10 cellular contexts compared by ENCODE assay signal in the genomic region with DNA sequence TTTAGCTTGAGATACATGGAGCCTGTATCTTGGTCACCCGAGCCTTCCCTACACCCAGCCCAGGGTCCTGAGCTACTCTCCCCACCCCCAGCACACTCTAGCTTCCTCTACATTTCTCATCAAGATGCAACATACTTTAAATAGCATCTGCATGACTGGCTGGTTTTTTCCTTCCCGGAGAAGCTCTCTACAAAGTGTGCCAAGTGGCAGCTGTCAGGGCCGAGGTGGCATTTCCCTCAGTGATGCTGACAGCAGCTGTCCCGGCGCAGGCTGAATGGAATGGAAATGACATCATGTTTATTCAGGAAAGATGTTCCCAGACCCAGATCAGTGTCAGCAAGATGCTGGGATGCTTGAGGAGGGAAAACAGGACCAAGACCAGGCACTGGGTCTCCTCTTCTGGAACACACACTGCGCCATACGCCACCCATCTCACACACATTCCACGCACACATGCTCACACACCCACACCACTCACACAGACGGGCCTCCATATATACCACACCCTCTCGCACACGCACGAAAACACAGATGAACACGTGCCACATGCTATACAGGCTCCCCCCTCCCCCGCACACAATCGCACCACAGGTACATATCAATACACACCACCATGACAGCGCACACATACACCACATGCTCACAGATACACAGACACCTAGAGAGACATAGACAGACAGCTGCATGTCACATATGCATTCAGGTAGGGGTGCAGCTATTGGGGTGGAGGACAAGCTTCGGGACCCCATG.
DNase-seq lines count a peak whose midpoint lies in the region; ATAC-seq and TF ChIP-seq lines count a peak whose summit lies in the region.
"Had no signal": no experiment of that assay in that cellular context is flagged by ENCODE, and none has a peak within 500 bp of the region (broad histone marks: within the 10 kb centered on the region; RNA-seq: fewer than 3 reads in every experiment).

No MANE protein-coding gene starts in this region.

- H3K27ac Mint-ChIP-seq in MCF 10A (ENCODE audit: low read depth, unreplicated experiment): no peak overlapping the region
- no peak overlapping the region for H3K27ac Mint-ChIP-seq in WTC11
- no peak overlapping the region for H3K27ac Mint-ChIP-seq in CD4-positive, alpha-beta memory T cell

- H3K4me1 Mint-ChIP-seq in MCF 10A (ENCODE audit: insufficient read depth, unreplicated experiment): peaks cover 26% of the 10 kb centered on the region
- peaks cover 4% of the 10 kb centered on the region for H3K4me1 Mint-ChIP-seq in WTC11
- H3K4me1 Mint-ChIP-seq in CD4-positive, alpha-beta memory T cell: no peaks in the 10 kb centered on the region

- H3K27me3 ChIP-seq in mammary epithelial cell (ENCODE audit: insufficient read depth, low read length) (no peaks in the 10 kb centered on the region), upper lobe of right lung (peaks cover 4% of the 10 kb centered on the region)
- no peaks in the 10 kb centered on the region for H3K27me3 ChIP-seq in CD4-positive, alpha-beta memory T cell (ENCODE audit: insufficient read depth, low read length)
- H3K27me3 ChIP-seq: left lung, vagina had no signal

- no peak overlapping the region for H3K9ac ChIP-seq in mammary epithelial cell (ENCODE audit: insufficient read depth, low read length)

- ATAC-seq in WTC11: peak; percentile 41; the same call in 1 of the 2 replicates
- ATAC-seq in left ventricle myocardium superior: peak; percentile 73
- peak; percentile 45 for ATAC-seq in upper lobe of right lung
- ATAC-seq: left lung had no signal

- H3K9me3 ChIP-seq in mammary epithelial cell (replicated peaks; ENCODE audit: insufficient read depth, low read length) (no peaks in the 10 kb centered on the region), upper lobe of right lung (no peaks in the 10 kb centered on the region)
- H3K9me3 ChIP-seq in CD4-positive, alpha-beta memory T cell (ENCODE audit: control insufficient read depth in 1 of 2, low read length in 2 of 2): no peaks in the 10 kb centered on the region
- H3K9me3 ChIP-seq: left lung, vagina had no signal

- H3K79me2 ChIP-seq in mammary epithelial cell (ENCODE audit: insufficient read depth, low read length): no peaks in the 10 kb centered on the region

- no peaks in the 10 kb centered on the region for H4K20me1 ChIP-seq in mammary epithelial cell (ENCODE audit: insufficient read depth, low read length)

- H3K4me1 ChIP-seq in mammary epithelial cell (ENCODE audit: insufficient read depth, low read length) (peaks cover 18% of the 10 kb centered on the region), upper lobe of right lung (no peaks in the 10 kb centered on the region)
- no peaks in the 10 kb centered on the region for H3K4me1 ChIP-seq in CD4-positive, alpha-beta memory T cell (ENCODE audit: insufficient read depth, low read length)
- H3K4me1 ChIP-seq: left lung, vagina had no signal

- no peak overlapping the region for H3K4me2 ChIP-seq in mammary epithelial cell (ENCODE audit: insufficient read depth, low read depth, low read length)

- no peaks in the 10 kb centered on the region for H3K36me3 ChIP-seq in mammary epithelial cell (ENCODE audit: insufficient read depth, low read length)
- no peaks in the 10 kb centered on the region for H3K36me3 ChIP-seq in upper lobe of right lung
- no peaks in the 10 kb centered on the region for H3K36me3 ChIP-seq in CD4-positive, alpha-beta memory T cell (ENCODE audit: insufficient read depth, low read length)
- H3K36me3 ChIP-seq: left lung, vagina had no signal

- TF ChIP-seq CTCF in MCF 10A (IDR thresholded peaks at IDR 0.05; ENCODE audit: unreplicated experiment) (no peak), mammary epithelial cell (conservative IDR thresholded peaks at IDR 0.05 in 1 of 2, IDR thresholded peaks at IDR 0.05 in 1 of 2; ENCODE audit: extremely low read depth in 1 of 2, insufficient read depth in 1 of 2, low read depth in 1 of 2, low read length in 2 of 2) (no peak), WTC11 (IDR thresholded peaks at IDR 0.05) (no peak), upper lobe of right lung (IDR thresholded peaks at IDR 0.05) (no peak)

- H3K27ac ChIP-seq in mammary epithelial cell (ENCODE audit: insufficient read depth, low read depth, low read length) (no peak overlapping the region), upper lobe of right lung (no peak overlapping the region)
- H3K27ac ChIP-seq in CD4-positive, alpha-beta memory T cell (ENCODE audit: low read depth, low read length): no peak overlapping the region
- H3K27ac ChIP-seq: left lung, vagina had no signal

- H2AFZ ChIP-seq in mammary epithelial cell (ENCODE audit: low read depth, low read length): no peak overlapping the region

- dilution Hi-C loops in mammary epithelial cell (cut with HindIII; ENCODE audit: low sequenced_read_pairs): loop anchor here (5.0 kb wide), 1 partner anchor 67 kb away; a partner anchor contains a TSS

- H3K4me3 Mint-ChIP-seq in MCF 10A (ENCODE audit: unreplicated experiment): no peak overlapping the region
- H3K4me3 Mint-ChIP-seq in WTC11: no peak overlapping the region
- no peak overlapping the region for H3K4me3 Mint-ChIP-seq in CD4-positive, alpha-beta memory T cell

- POLR2A ChIA-PET in MCF 10A (lab: Yijun Ruan, JAX) (no interaction called here), WTC11 (lab: Charles Lee) (no interaction called here)
- POLR2A ChIA-PET in CD4-positive, alpha-beta memory T cell (lab: Charles Lee; ENCODE audit: partially characterized antibody): no interaction called here

- H3K4me3 ChIP-seq in mammary epithelial cell (replicated peaks in 1 of 3; ENCODE audit: insufficient read depth in 1 of 3, low read depth in 2 of 3, low read length in 3 of 3) (no peak overlapping the region), upper lobe of right lung (no peak overlapping the region)
- H3K4me3 ChIP-seq in CD4-positive, alpha-beta memory T cell (ENCODE audit: low read length in 2 of 2): no peak overlapping the region
- H3K4me3 ChIP-seq: left lung, vagina had no signal

- BruUV-seq in MCF 10A (replicated peaks; lab: Mats Ljungman, UMichigan) (no TSS peak), mammary epithelial cell (replicated peaks; lab: Mats Ljungman, UMichigan) (no TSS peak)

- H3K9me3 Mint-ChIP-seq in MCF 10A (ENCODE audit: unreplicated experiment): no peaks in the 10 kb centered on the region
- H3K9me3 Mint-ChIP-seq in WTC11: peaks cover 14% of the 10 kb centered on the region
- no peaks in the 10 kb centered on the region for H3K9me3 Mint-ChIP-seq in CD4-positive, alpha-beta memory T cell

- WGBS in mammary epithelial cell (ENCODE audit: low coverage, missing lambda C conversion rate): 77% methylated on average over 17 of the region's 17 CpGs

- intact Hi-C loops in MCF 10A (cut with micrococcal nuclease): no loop called here
- intact Hi-C loops in mammary epithelial cell (cut with micrococcal nuclease): no loop called here
- intact Hi-C loops in left ventricle myocardium superior (cut with micrococcal nuclease): no loop called here
- intact Hi-C loops in upper lobe of right lung (cut with DNase I): no loop called here
- intact Hi-C loops in CD4-positive, alpha-beta memory T cell (cut with micrococcal nuclease): no loop called here

- CTCF ChIA-PET in MCF 10A (lab: Yijun Ruan, JAX) (interaction anchor here (0.8 kb wide), 1 partner anchor 38 kb away, joined by 4 read pairs; no protein-coding TSS in a partner anchor), mammary epithelial cell (lab: Charles Lee; ENCODE audit: low non-redundant PET) (no interaction called here), WTC11 (lab: Charles Lee) (interaction anchor here (0.8 to 1.2 kb wide), 2 partner anchors 34 to 680 kb away, joined by 3 to 4 read pairs; no protein-coding TSS in a partner anchor)
- CTCF ChIA-PET in CD4-positive, alpha-beta memory T cell (lab: Charles Lee; ENCODE audit: partially characterized antibody): no interaction called here

- in situ Hi-C loops in mammary epithelial cell (cut with MboI; ENCODE audit: low sequenced_read_pairs in 2 of 2): no loop called here

- DNase-seq in MCF 10A (ENCODE audit: unreplicated experiment) (peak; percentile 40), mammary epithelial cell (no peak), WTC11 (ENCODE audit: low spot score) (no peak), left ventricle myocardium superior (no peak), upper lobe of right lung (no peak), NCI-H1048 (lab: John Stamatoyannopoulos, UW) (no peak), T-helper 1 cell (no peak)
- DNase-seq in CD4-positive, alpha-beta memory T cell: no peak
- DNase-seq: left lung had no signal

- H3K27me3 Mint-ChIP-seq in MCF 10A (ENCODE audit: insufficient read depth, unreplicated experiment) (peaks cover 5% of the 10 kb centered on the region), WTC11 (ENCODE audit: low read depth) (no peaks in the 10 kb centered on the region; the same call in 1 of the 2 replicates)
- peaks cover 14 to 18% of the 10 kb centered on the region in 2 donors for H3K27me3 Mint-ChIP-seq in CD4-positive, alpha-beta memory T cell

- no peaks in the 10 kb centered on the region for H3K36me3 Mint-ChIP-seq in MCF 10A (ENCODE audit: insufficient read depth, unreplicated experiment)
- H3K36me3 Mint-ChIP-seq in WTC11: no peaks in the 10 kb centered on the region
- no peaks in the 10 kb centered on the region for H3K36me3 Mint-ChIP-seq in CD4-positive, alpha-beta memory T cell

TF ChIP-seq in WTC11, 78 proteins besides CTCF, POLR2A, EP300 and RAD21:
- TF ChIP-seq FOXJ3 (CRISPR knock-in tag; IDR thresholded peaks at IDR 0.05; ENCODE audit: borderline replicate concordance) (no peak), NFYB (CRISPR knock-in tag; conservative IDR thresholded peaks at IDR 0.05; ENCODE audit: low read depth) (no peak), ESRRA (CRISPR knock-in tag; IDR thresholded peaks at IDR 0.05; ENCODE audit: borderline replicate concordance) (no peak), JAZF1 (CRISPR knock-in tag; IDR thresholded peaks at IDR 0.05) (no peak)

Comparison
In these comparisons a context has a peak if more than half of its experiments do, and no peak if none do; other contexts are left out.
1. CTCF ChIA-PET loops: an anchor here in MCF 10A (0.8 kb wide) and WTC11 (0.8 to 1.2 kb wide); none called in mammary epithelial cell and CD4-positive, alpha-beta memory T cell.